1 cellular context compared by ENCODE assay signal in the genomic region with DNA sequence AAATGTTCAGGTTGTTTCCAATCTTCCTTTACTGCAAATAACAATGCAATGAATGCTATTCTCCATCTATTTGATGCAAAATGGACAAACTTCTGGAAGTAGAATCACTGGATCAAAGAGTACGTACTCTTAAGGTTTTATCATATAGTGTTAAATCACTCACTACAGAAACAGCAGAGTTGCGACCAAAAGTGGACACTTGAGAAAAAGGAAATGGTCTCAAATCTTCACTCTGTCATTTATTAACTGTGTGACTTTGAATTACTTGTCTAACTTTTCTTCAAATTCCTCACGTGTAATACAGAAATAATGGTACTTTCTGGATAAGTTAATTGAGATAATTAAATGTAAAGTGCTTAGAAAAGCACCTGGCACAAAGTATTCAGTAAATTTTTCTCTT.
TF ChIP-seq lines count a peak whose summit lies in the region.

No MANE protein-coding gene starts in this region.

TF ChIP-seq in GM23338, 12 proteins besides CTCF, POLR2A, EP300 and RAD21 (continued from another document):
- TF ChIP-seq, protein P1, sequence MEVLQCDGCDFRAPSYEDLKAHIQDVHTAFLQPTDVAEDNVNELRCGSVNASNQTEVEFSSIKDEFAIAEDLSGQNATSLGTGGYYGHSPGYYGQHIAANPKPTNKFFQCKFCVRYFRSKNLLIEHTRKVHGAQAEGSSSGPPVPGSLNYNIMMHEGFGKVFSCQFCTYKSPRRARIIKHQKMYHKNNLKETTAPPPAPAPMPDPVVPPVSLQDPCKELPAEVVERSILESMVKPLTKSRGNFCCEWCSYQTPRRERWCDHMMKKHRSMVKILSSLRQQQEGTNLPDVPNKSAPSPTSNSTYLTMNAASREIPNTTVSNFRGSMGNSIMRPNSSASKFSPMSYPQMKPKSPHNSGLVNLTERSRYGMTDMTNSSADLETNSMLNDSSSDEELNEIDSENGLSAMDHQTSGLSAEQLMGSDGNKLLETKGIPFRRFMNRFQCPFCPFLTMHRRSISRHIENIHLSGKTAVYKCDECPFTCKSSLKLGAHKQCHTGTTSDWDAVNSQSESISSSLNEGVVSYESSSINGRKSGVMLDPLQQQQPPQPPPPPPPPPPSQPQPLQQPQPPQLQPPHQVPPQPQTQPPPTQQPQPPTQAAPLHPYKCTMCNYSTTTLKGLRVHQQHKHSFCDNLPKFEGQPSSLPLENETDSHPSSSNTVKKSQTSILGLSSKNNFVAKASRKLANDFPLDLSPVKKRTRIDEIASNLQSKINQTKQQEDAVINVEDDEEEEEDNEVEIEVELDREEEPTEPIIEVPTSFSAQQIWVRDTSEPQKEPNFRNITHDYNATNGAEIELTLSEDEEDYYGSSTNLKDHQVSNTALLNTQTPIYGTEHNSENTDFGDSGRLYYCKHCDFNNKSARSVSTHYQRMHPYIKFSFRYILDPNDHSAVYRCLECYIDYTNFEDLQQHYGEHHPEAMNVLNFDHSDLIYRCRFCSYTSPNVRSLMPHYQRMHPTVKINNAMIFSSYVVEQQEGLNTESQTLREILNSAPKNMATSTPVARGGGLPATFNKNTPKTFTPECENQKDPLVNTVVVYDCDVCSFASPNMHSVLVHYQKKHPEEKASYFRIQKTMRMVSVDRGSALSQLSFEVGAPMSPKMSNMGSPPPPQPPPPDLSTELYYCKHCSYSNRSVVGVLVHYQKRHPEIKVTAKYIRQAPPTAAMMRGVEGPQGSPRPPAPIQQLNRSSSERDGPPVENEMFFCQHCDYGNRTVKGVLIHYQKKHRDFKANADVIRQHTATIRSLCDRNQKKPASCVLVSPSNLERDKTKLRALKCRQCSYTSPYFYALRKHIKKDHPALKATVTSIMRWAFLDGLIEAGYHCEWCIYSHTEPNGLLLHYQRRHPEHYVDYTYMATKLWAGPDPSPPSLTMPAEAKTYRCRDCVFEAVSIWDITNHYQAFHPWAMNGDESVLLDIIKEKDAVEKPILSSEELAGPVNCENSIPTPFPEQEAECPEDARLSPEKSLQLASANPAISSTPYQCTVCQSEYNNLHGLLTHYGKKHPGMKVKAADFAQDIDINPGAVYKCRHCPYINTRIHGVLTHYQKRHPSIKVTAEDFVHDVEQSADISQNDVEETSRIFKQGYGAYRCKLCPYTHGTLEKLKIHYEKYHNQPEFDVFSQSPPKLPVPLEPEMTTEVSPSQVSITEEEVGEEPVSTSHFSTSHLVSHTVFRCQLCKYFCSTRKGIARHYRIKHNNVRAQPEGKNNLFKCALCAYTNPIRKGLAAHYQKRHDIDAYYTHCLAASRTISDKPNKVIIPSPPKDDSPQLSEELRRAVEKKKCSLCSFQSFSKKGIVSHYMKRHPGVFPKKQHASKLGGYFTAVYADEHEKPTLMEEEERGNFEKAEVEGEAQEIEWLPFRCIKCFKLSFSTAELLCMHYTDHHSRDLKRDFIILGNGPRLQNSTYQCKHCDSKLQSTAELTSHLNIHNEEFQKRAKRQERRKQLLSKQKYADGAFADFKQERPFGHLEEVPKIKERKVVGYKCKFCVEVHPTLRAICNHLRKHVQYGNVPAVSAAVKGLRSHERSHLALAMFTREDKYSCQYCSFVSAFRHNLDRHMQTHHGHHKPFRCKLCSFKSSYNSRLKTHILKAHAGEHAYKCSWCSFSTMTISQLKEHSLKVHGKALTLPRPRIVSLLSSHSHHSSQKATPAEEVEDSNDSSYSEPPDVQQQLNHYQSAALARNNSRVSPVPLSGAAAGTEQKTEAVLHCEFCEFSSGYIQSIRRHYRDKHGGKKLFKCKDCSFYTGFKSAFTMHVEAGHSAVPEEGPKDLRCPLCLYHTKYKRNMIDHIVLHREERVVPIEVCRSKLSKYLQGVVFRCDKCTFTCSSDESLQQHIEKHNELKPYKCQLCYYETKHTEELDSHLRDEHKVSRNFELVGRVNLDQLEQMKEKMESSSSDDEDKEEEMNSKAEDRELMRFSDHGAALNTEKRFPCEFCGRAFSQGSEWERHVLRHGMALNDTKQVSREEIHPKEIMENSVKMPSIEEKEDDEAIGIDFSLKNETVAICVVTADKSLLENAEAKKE (CRISPR knock-in tag; IDR thresholded peaks at IDR 0.05) = no peak
